34 cellular contexts compared by ENCODE assay signal in the genomic region with DNA sequence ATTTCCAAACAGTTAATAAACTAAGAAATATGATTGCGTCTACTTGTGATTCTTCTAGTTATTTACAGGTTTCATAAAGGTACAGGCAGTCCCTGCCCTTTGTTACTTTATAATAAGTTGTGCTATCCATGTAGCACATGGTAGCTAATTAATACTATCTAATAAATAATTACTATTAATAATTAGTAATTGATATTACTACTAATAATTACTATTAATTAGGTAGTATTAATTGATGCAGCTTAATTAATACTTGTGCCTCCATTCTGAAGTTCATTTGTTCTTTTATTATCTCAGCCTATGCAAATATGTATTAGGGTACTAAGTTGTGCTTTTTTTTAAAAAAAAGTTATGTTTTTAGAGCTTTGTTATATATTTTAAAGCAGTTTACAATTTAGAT.
"Had no signal": no experiment of that assay in that cellular context is flagged by ENCODE, and none has a peak within 500 bp of the region (broad histone marks: within the 10 kb centered on the region; RNA-seq: fewer than 3 reads in every experiment).

No MANE protein-coding gene starts in this region.

- H3K4me3 ChIP-seq: adrenal gland, ascending aorta, body of pancreas, breast epithelium, cardiac muscle cell had no signal

- H3K9me3 ChIP-seq: adrenal gland, ascending aorta, body of pancreas, breast epithelium had no signal

- H3K36me3 ChIP-seq: adrenal gland, ascending aorta, brain microvascular endothelial cell, breast epithelium, cardiac muscle cell had no signal

- FAIRE-seq: astrocyte, bronchial epithelial cell had no signal

- H3K27ac ChIP-seq: adrenal gland, ascending aorta, body of pancreas, brain microvascular endothelial cell, breast epithelium, cardiac muscle cell had no signal

- H3K4me1 ChIP-seq: adrenal gland, ascending aorta, body of pancreas, breast epithelium had no signal

- ATAC-seq: activated naive CD4-positive, alpha-beta T cell treated with anti-CD3 and anti-CD28 coated beads, Interleukin-2, amount 50 U/mL, for 72 hours; activated naive CD8-positive, alpha-beta T cell treated with anti-CD3 and anti-CD28 coated beads, Interleukin-2, amount 50 U/mL, for 24 hours; activated T-cell treated with anti-CD3 and anti-CD28 coated beads, Interleukin-2, amount 50 U/mL, for 4 hours; activated T-cell treated with anti-CD3 and anti-CD28 coated beads, Interleukin-2, amount 50 U/mL, for 72 hours; activated T-helper 17 cell treated with anti-CD3 and anti-CD28 coated beads, Interleukin-2, amount 50 U/mL, for 72 hours; body of pancreas had no signal

- DNase-seq: activated effector memory CD4-positive, alpha-beta T cell treated with anti-CD3 and anti-CD28 coated beads, Interleukin-2, amount 50 U/mL, for 16 hours; activated effector memory CD4-positive, alpha-beta T cell treated with Interleukin-2 at 50 U/mL for 16 hours; activated gamma-delta T cell; activated gamma-delta T cell treated with Interleukin-2 at 50 U/mL for 16 hours; activated naive CD4-positive, alpha-beta T cell; activated naive CD4-positive, alpha-beta T cell treated with anti-CD3 and anti-CD28 coated beads for 36 hours; activated naive CD4-positive, alpha-beta T cell treated with anti-CD3 and anti-CD28 coated beads, Interleukin-2, amount 10 ng/mL, durations not matched to agents 7 days and 5 days; activated naive CD4-positive, alpha-beta T cell treated with anti-CD3 and anti-CD28 coated beads, Interleukin-2, amount 50 U/mL, for 16 hours; activated naive CD4-positive, alpha-beta T cell treated with Interleukin-2 at 50 U/mL for 16 hours; activated naive CD8-positive, alpha-beta T cell treated with anti-CD3 and anti-CD28 coated beads for 36 hours; activated naive CD8-positive, alpha-beta T cell treated with anti-CD3 and anti-CD28 coated beads, Interleukin-2, amount 10 ng/mL, durations not matched to agents 7 days and 5 days; activated naive CD8-positive, alpha-beta T cell treated with anti-CD3 and anti-CD28 coated beads, Interleukin-2, amount 50 U/mL, for 24 hours; activated T-cell treated with anti-CD3 and anti-CD28 coated beads, Interleukin-2, amount 50 U/mL, for 1 hour; activated T-cell treated with anti-CD3 and anti-CD28 coated beads, Interleukin-2, amount 50 U/mL, for 24 hours; activated T-cell treated with anti-CD3 and anti-CD28 coated beads, Interleukin-2, amount 50 U/mL, for 4 hours; activated T-cell treated with anti-CD3 and anti-CD28 coated beads, Interleukin-2, amount 50 U/mL, for 48 hours; activated T-cell treated with anti-CD3 and anti-CD28 coated beads, Interleukin-2, amount 50 U/mL, for 72 hours; adrenal gland; amniotic stem cell; amygdala; anterior cingulate cortex; aorta; body of pancreas; brain microvascular endothelial cell; caudate nucleus; central memory CD4-positive, alpha-beta T cell; cerebellar nuclear complex had no signal

- H3K27me3 ChIP-seq: adrenal gland, ascending aorta, body of pancreas, brain microvascular endothelial cell, breast epithelium, cardiac muscle cell had no signal
